In genomic region chrX:134236690-134237362, GRCh38 we compare ENCODE assay signal across 9 cellular contexts. TPM values are rescaled to one million over a fixed set of nuclear protein-coding genes. Genes with fewer than 3 reads are reported as not detected.
DNase-seq lines count a peak whose midpoint lies in the region; ATAC-seq, FAIRE-seq and TF ChIP-seq lines count a peak whose summit lies in the region.
"Had no signal": no experiment of that assay in that cellular context is flagged by ENCODE, and none has a peak within 500 bp of the region (broad histone marks: within the 10 kb centered on the region; RNA-seq: fewer than 3 reads in every experiment).

CCDC160 (plus strand) TSS chrX:134237182; CDS start chrX:134244801, 7,619 bp downstream.

- no peak within 1 kb of the TSS for H3K9ac ChIP-seq in keratinocyte (ENCODE audit: control insufficient read depth, extremely low read depth, insufficient read depth, low read length)

- H3K9me1 ChIP-seq in keratinocyte (ENCODE audit: control insufficient read depth, extremely low read depth, insufficient read depth, low read length): no peaks in the 10 kb centered on the region

- no peak for FAIRE-seq in keratinocyte (lab: Jason Lieb, UNC)

- peak within 1 kb of the TSS; percentile 37 for H3K4me2 ChIP-seq in keratinocyte (ENCODE audit: control insufficient read depth, extremely low read depth, insufficient read depth, low read depth, low read length)

- no peaks in the 10 kb centered on the region for H3K4me1 ChIP-seq in keratinocyte (ENCODE audit: control insufficient read depth, extremely low read depth, insufficient read depth, low read length)

- no peaks in the 10 kb centered on the region for H4K20me1 ChIP-seq in keratinocyte (ENCODE audit: control insufficient read depth, extremely low read depth, insufficient read depth, low read length)

- no peaks in the 10 kb centered on the region for H3K27me3 ChIP-seq in brain microvascular endothelial cell (replicated peaks)
- peaks cover 3% of the 10 kb centered on the region for H3K27me3 ChIP-seq in keratinocyte (ENCODE audit: control insufficient read depth, extremely low read depth, insufficient read depth, low read length)

- no peaks in the 10 kb centered on the region for H3K79me2 ChIP-seq in keratinocyte (ENCODE audit: control insufficient read depth, insufficient read depth, low read length)

- DNase-seq in NCI-H146 (lab: John Stamatoyannopoulos, UW): peak; percentile 10
- no peak for DNase-seq in NCI-H146 treated with DMSO at 0.1 percent for 48 hours (lab: John Stamatoyannopoulos, UW; ENCODE audit: unreplicated experiment)
- peak; percentile 22 for DNase-seq in HuH-7.5 (ENCODE audit: low spot score)
- DNase-seq in brain microvascular endothelial cell: peak; percentile 8
- DNase-seq in keratinocyte (ENCODE audit: low read depth, low spot score): no peak
- peak; percentile 2 for DNase-seq in stimulated activated CD4-positive, alpha-beta T cell treated with anti-CD3 and anti-CD28 coated beads, Interleukin-1b, Interleukin-23, amount 100 ng/mL, for 48 hours
- no peak for DNase-seq in NOMO-1 (lab: John Stamatoyannopoulos, UW; ENCODE audit: unreplicated experiment in 2 of 2)
- DNase-seq: CD4-positive, CD25-positive, alpha-beta regulatory T cell had no signal

- in situ Hi-C loops in brain microvascular endothelial cell (cut with HindIII; ENCODE audit: low pct_ligation_motif_present, low sequenced_read_pairs): no loop called here

- no peak for ATAC-seq in GM18517 (IDR thresholded peaks at IDR 0.05; ENCODE audit: unreplicated experiment)

- H2AFZ ChIP-seq in keratinocyte (ENCODE audit: control insufficient read depth, low read length): no peak within 1 kb of the TSS

- dilution Hi-C loops in keratinocyte (cut with MboI; ENCODE audit: extremely low pct_ligation_motif_present, low sequenced_read_pairs): no loop called here

- H3K36me3 ChIP-seq in brain microvascular endothelial cell (replicated peaks) (no peaks in the 10 kb centered on the region), keratinocyte (ENCODE audit: control insufficient read depth in 2 of 2, extremely low read depth in 1 of 2, insufficient read depth in 2 of 2, low read length in 2 of 2) (no peaks in the 10 kb centered on the region)

- no peaks in the 10 kb centered on the region for H3K9me3 ChIP-seq in keratinocyte (ENCODE audit: control insufficient read depth, low read depth, low read length)

- H3K27ac ChIP-seq in brain microvascular endothelial cell: no peak within 1 kb of the TSS
- no peak within 1 kb of the TSS for H3K27ac ChIP-seq in keratinocyte (ENCODE audit: control insufficient read depth, insufficient read depth, low read length)

- TF ChIP-seq CTCF in brain microvascular endothelial cell (IDR thresholded peaks at IDR 0.05; ENCODE audit: low read depth, low read length, missing control alignments) (no peak), keratinocyte (optimal IDR thresholded peaks at IDR 0.05 in 1 of 3, IDR thresholded peaks at IDR 0.05 in 1 of 3, conservative IDR thresholded peaks at IDR 0.05 in 1 of 3; ENCODE audit: extremely low read depth in 1 of 3, insufficient read depth in 2 of 3, low read length in 3 of 3) (no peak)

- peak within 1 kb of the TSS; percentile 54 for H3K4me3 ChIP-seq in brain microvascular endothelial cell (ENCODE audit: low read depth, low read length)
- peak within 1 kb of the TSS in 2 of 3 experiments; percentile 12 to 35 for H3K4me3 ChIP-seq in keratinocyte (ENCODE audit: control insufficient read depth in 2 of 3, extremely low read depth in 1 of 3, insufficient read depth in 2 of 3, low read depth in 1 of 3, low read length in 3 of 3)

RNA-seq across cellular contexts. Expression of gene CCDC160, which starts in this region (rescaled TPM):
- polyA plus RNA-seq in keratinocyte: not detected in 3 replicates
- not detected for polyA plus RNA-seq in keratinocyte (2011; ENCODE audit: low read depth)
- not detected in 2 replicates for polyA plus RNA-seq in keratinocyte (2011; cell fraction: cytosol; rRNA removed)
- not detected in 2 replicates for polyA plus RNA-seq in keratinocyte (2011; cell fraction: nucleus; rRNA removed)
- not detected in 2 replicates for polyA plus RNA-seq in keratinocyte (2012; ENCODE audit: low replicate concordance)
- not detected in 3 replicates for polyA minus RNA-seq in keratinocyte
- not detected for polyA minus RNA-seq in keratinocyte (2011; cell fraction: cytosol; rRNA and poly(A)+ RNA removed)
- not detected in 2 replicates for polyA minus RNA-seq in keratinocyte (2011; cell fraction: nucleus; rRNA and poly(A)+ RNA removed)
- polyA plus RNA-seq: CD4-positive, CD25-positive, alpha-beta regulatory T cell had no signal

Comparison
In these comparisons a context has a peak if more than half of its experiments do, and no peak if none do; other contexts are left out.
1. DNase-seq: peak in NCI-H146 (single experiment), HuH-7.5 (single experiment), brain microvascular endothelial cell (single experiment) and stimulated activated CD4-positive, alpha-beta T cell treated with anti-CD3 and anti-CD28 coated beads, Interleukin-1b, Interleukin-23, amount 100 ng/mL, for 48 hours (single experiment); none in NCI-H146 treated with DMSO at 0.1 percent for 48 hours (single experiment), keratinocyte (single experiment) and NOMO-1 (0 of 2).